1 cellular context compared by ENCODE assay signal in genomic region chr17:75289122-75289831, GRCh38.
TF ChIP-seq lines count a peak whose summit lies in the region.

Gene SLC25A19 (minus strand): TSS chr17:75289433. CDS start chr17:75286764, 2,669 bp downstream.

TF ChIP-seq in HCT116, 20 proteins besides CTCF, POLR2A, EP300 and RAD21 (continued from another document):
- TF ChIP-seq MAX (IDR thresholded peaks at IDR 0.05), result peak; percentile 95
